In the genomic region with DNA sequence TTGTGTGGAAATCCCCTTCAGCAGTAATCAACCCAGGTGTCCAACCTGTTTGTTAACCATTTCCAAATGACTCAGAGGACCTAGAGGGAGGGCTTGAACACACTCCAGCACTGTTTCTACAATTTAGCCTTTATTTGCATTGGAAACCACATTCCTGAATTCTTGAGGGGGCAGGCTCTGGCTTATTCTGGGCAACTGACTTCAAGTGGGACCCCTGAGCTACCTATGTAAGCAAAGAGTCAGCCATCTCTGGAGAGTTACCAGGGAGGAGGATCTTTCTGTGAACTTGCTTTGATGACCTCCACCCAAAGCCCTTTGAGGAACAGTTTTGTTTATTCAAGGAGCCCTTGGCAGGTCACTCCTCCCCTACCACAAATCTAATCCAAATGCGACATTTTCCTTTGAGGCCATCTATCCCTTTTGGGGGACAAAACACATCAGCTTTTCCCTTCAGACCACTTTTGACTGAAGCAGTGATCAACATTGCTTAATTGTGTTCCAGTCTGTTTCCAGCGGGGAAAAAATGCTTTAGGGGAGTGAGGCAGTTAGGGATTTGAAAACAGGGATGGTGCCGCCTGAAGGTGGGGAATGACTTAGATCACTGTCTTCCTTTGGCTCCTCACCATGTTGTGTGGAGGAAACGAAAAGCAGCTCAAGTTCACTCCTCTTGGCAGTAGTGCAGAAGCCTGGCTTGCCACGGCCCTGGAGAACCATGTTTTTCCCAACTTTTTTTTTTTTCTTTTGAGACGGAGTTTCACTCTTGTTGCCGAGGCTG, we compare ENCODE assay signal across 2 cellular contexts.
TF ChIP-seq lines count a peak whose summit lies in the region.

No MANE protein-coding gene starts in this region.

TF ChIP-seq in HCT116, 20 proteins besides CTCF, POLR2A, EP300 and RAD21:
- TF ChIP-seq, protein P1, sequence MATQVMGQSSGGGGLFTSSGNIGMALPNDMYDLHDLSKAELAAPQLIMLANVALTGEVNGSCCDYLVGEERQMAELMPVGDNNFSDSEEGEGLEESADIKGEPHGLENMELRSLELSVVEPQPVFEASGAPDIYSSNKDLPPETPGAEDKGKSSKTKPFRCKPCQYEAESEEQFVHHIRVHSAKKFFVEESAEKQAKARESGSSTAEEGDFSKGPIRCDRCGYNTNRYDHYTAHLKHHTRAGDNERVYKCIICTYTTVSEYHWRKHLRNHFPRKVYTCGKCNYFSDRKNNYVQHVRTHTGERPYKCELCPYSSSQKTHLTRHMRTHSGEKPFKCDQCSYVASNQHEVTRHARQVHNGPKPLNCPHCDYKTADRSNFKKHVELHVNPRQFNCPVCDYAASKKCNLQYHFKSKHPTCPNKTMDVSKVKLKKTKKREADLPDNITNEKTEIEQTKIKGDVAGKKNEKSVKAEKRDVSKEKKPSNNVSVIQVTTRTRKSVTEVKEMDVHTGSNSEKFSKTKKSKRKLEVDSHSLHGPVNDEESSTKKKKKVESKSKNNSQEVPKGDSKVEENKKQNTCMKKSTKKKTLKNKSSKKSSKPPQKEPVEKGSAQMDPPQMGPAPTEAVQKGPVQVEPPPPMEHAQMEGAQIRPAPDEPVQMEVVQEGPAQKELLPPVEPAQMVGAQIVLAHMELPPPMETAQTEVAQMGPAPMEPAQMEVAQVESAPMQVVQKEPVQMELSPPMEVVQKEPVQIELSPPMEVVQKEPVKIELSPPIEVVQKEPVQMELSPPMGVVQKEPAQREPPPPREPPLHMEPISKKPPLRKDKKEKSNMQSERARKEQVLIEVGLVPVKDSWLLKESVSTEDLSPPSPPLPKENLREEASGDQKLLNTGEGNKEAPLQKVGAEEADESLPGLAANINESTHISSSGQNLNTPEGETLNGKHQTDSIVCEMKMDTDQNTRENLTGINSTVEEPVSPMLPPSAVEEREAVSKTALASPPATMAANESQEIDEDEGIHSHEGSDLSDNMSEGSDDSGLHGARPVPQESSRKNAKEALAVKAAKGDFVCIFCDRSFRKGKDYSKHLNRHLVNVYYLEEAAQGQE (IDR thresholded peaks at IDR 0.05; ENCODE audit: low read depth): no peak
- TF ChIP-seq POLR2AphosphoS5 (IDR thresholded peaks at IDR 0.05; ENCODE audit: low read depth, low read length) (peak; percentile 38; the same call in 1 of the 2 replicates), YY1 (IDR thresholded peaks at IDR 0.05; ENCODE audit: extremely low read depth, insufficient replicate concordance, low read depth, low read length) (peak; percentile 60), TCF7L2 (IDR thresholded peaks at IDR 0.05; ENCODE audit: borderline replicate concordance, extremely low read depth, insufficient read depth, insufficient read length) (peak; percentile 89), JUND (IDR thresholded peaks at IDR 0.05) (no peak), SP1 (IDR thresholded peaks at IDR 0.05; ENCODE audit: low read depth) (no peak)
- TF ChIP-seq, protein P2, sequence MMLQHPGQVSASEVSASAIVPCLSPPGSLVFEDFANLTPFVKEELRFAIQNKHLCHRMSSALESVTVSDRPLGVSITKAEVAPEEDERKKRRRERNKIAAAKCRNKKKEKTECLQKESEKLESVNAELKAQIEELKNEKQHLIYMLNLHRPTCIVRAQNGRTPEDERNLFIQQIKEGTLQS (IDR thresholded peaks at IDR 0.05): no peak

TF ChIP-seq in GM12878, 131 proteins besides CTCF, POLR2A, EP300 and RAD21 (continues in another document):
- TF ChIP-seq ETV6 (conservative IDR thresholded peaks at IDR 0.05 in 1 of 2, IDR thresholded peaks at IDR 0.05 in 1 of 2; ENCODE audit: borderline replicate concordance in 1 of 2, low read depth in 1 of 2) (peak; percentile 39 to 80; a peak in 1 of 4 replicates), CHD1 (IDR thresholded peaks at IDR 0.05; ENCODE audit: low read depth, low read length) (0 out of 2 replicates have a peak, but pooled peaks have one; percentile 54), POU2F2 (IDR thresholded peaks at IDR 0.05; ENCODE audit: borderline replicate concordance, low read depth, low read length) (peak; percentile 85; the same call in 1 of the 3 replicates), CREB1 (IDR thresholded peaks at IDR 0.05; ENCODE audit: low read depth) (peak; percentile 23; the same call in 1 of the 2 replicates), KDM1A (IDR thresholded peaks at IDR 0.05; ENCODE audit: borderline replicate concordance) (no peak), MTA2 (IDR thresholded peaks at IDR 0.05; ENCODE audit: low read depth) (peak; percentile 82), MXI1 (IDR thresholded peaks at IDR 0.05; ENCODE audit: low read depth, low read length) (0 out of 2 replicates have a peak, but pooled peaks have one; percentile 33), BRCA1 (IDR thresholded peaks at IDR 0.05; ENCODE audit: low read depth, low read length) (no peak), RELA (IDR thresholded peaks at IDR 0.05; ENCODE audit: borderline replicate concordance, partially characterized antibody) (peak; percentile 97), PML (IDR thresholded peaks at IDR 0.05; ENCODE audit: low read length) (peak; percentile 12; the same call in 1 of the 2 replicates), TBL1XR1 (IDR thresholded peaks at IDR 0.05; ENCODE audit: low read depth, low read length) (0 out of 2 replicates have a peak, but pooled peaks have one; percentile 11), IKZF1 (conservative IDR thresholded peaks at IDR 0.05) (peak; percentile 80), MEF2A (IDR thresholded peaks at IDR 0.05; ENCODE audit: insufficient read depth, low read depth, low read length) (0 out of 2 replicates have a peak, but pooled peaks have one; percentile 14), TCF7 (IDR thresholded peaks at IDR 0.05; ENCODE audit: borderline replicate concordance) (peak; percentile 14; the same call in 1 of the 2 replicates), DPF2 (IDR thresholded peaks at IDR 0.05) (peak; percentile 86; the same call in 1 of the 2 replicates), BCL11A (IDR thresholded peaks at IDR 0.05; ENCODE audit: low read depth, low read length) (peak; percentile 71; the same call in 1 of the 2 replicates), LARP7 (IDR thresholded peaks at IDR 0.05) (no peak), ATF7 (IDR thresholded peaks at IDR 0.05; ENCODE audit: low read depth) (peak; percentile 37; the same call in 1 of the 2 replicates), SP1 (IDR thresholded peaks at IDR 0.05; ENCODE audit: low read depth, low read length) (peak; percentile 10)
- TF ChIP-seq, protein P3, sequence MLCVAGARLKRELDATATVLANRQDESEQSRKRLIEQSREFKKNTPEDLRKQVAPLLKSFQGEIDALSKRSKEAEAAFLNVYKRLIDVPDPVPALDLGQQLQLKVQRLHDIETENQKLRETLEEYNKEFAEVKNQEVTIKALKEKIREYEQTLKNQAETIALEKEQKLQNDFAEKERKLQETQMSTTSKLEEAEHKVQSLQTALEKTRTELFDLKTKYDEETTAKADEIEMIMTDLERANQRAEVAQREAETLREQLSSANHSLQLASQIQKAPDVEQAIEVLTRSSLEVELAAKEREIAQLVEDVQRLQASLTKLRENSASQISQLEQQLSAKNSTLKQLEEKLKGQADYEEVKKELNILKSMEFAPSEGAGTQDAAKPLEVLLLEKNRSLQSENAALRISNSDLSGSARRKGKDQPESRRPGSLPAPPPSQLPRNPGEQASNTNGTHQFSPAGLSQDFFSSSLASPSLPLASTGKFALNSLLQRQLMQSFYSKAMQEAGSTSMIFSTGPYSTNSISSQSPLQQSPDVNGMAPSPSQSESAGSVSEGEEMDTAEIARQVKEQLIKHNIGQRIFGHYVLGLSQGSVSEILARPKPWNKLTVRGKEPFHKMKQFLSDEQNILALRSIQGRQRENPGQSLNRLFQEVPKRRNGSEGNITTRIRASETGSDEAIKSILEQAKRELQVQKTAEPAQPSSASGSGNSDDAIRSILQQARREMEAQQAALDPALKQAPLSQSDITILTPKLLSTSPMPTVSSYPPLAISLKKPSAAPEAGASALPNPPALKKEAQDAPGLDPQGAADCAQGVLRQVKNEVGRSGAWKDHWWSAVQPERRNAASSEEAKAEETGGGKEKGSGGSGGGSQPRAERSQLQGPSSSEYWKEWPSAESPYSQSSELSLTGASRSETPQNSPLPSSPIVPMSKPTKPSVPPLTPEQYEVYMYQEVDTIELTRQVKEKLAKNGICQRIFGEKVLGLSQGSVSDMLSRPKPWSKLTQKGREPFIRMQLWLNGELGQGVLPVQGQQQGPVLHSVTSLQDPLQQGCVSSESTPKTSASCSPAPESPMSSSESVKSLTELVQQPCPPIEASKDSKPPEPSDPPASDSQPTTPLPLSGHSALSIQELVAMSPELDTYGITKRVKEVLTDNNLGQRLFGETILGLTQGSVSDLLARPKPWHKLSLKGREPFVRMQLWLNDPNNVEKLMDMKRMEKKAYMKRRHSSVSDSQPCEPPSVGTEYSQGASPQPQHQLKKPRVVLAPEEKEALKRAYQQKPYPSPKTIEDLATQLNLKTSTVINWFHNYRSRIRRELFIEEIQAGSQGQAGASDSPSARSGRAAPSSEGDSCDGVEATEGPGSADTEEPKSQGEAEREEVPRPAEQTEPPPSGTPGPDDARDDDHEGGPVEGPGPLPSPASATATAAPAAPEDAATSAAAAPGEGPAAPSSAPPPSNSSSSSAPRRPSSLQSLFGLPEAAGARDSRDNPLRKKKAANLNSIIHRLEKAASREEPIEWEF (IDR thresholded peaks at IDR 0.05; ENCODE audit: insufficient replicate concordance, low read depth, low read length): peak; percentile 14
- TF ChIP-seq, protein P4, sequence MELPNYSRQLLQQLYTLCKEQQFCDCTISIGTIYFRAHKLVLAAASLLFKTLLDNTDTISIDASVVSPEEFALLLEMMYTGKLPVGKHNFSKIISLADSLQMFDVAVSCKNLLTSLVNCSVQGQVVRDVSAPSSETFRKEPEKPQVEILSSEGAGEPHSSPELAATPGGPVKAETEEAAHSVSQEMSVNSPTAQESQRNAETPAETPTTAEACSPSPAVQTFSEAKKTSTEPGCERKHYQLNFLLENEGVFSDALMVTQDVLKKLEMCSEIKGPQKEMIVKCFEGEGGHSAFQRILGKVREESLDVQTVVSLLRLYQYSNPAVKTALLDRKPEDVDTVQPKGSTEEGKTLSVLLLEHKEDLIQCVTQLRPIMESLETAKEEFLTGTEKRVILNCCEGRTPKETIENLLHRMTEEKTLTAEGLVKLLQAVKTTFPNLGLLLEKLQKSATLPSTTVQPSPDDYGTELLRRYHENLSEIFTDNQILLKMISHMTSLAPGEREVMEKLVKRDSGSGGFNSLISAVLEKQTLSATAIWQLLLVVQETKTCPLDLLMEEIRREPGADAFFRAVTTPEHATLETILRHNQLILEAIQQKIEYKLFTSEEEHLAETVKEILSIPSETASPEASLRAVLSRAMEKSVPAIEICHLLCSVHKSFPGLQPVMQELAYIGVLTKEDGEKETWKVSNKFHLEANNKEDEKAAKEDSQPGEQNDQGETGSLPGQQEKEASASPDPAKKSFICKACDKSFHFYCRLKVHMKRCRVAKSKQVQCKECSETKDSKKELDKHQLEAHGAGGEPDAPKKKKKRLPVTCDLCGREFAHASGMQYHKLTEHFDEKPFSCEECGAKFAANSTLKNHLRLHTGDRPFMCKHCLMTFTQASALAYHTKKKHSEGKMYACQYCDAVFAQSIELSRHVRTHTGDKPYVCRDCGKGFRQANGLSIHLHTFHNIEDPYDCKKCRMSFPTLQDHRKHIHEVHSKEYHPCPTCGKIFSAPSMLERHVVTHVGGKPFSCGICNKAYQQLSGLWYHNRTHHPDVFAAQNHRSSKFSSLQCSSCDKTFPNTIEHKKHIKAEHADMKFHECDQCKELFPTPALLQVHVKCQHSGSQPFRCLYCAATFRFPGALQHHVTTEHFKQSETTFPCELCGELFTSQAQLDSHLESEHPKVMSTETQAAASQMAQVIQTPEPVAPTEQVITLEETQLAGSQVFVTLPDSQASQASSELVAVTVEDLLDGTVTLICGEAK (IDR thresholded peaks at IDR 0.05; ENCODE audit: borderline replicate concordance): no peak
- TF ChIP-seq, protein P5, sequence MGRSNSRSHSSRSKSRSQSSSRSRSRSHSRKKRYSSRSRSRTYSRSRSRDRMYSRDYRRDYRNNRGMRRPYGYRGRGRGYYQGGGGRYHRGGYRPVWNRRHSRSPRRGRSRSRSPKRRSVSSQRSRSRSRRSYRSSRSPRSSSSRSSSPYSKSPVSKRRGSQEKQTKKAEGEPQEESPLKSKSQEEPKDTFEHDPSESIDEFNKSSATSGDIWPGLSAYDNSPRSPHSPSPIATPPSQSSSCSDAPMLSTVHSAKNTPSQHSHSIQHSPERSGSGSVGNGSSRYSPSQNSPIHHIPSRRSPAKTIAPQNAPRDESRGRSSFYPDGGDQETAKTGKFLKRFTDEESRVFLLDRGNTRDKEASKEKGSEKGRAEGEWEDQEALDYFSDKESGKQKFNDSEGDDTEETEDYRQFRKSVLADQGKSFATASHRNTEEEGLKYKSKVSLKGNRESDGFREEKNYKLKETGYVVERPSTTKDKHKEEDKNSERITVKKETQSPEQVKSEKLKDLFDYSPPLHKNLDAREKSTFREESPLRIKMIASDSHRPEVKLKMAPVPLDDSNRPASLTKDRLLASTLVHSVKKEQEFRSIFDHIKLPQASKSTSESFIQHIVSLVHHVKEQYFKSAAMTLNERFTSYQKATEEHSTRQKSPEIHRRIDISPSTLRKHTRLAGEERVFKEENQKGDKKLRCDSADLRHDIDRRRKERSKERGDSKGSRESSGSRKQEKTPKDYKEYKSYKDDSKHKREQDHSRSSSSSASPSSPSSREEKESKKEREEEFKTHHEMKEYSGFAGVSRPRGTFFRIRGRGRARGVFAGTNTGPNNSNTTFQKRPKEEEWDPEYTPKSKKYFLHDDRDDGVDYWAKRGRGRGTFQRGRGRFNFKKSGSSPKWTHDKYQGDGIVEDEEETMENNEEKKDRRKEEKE (IDR thresholded peaks at IDR 0.05): no peak
- TF ChIP-seq, protein P6, sequence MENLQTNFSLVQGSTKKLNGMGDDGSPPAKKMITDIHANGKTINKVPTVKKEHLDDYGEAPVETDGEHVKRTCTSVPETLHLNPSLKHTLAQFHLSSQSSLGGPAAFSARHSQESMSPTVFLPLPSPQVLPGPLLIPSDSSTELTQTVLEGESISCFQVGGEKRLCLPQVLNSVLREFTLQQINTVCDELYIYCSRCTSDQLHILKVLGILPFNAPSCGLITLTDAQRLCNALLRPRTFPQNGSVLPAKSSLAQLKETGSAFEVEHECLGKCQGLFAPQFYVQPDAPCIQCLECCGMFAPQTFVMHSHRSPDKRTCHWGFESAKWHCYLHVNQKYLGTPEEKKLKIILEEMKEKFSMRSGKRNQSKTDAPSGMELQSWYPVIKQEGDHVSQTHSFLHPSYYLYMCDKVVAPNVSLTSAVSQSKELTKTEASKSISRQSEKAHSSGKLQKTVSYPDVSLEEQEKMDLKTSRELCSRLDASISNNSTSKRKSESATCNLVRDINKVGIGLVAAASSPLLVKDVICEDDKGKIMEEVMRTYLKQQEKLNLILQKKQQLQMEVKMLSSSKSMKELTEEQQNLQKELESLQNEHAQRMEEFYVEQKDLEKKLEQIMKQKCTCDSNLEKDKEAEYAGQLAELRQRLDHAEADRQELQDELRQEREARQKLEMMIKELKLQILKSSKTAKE (IDR thresholded peaks at IDR 0.05; ENCODE audit: low read depth, poor library complexity, severe bottlenecking): peak; percentile 29
